In genomic region chr1:184461321-184461720, GRCh38 we compare ENCODE assay signal across 18 cellular contexts.
A peak's percentile ranks its signal among the peaks of the same experiment; 100 is the strongest.
DNase-seq lines count a peak whose midpoint lies in the region; ATAC-seq and TF ChIP-seq lines count a peak whose summit lies in the region.
"Had no signal": no experiment of that assay in that cellular context is flagged by ENCODE, and none has a peak within 500 bp of the region (broad histone marks: within the 10 kb centered on the region; RNA-seq: fewer than 3 reads in every experiment).

No MANE protein-coding gene starts in this region.

- no peak overlapping the region for H2BK5ac ChIP-seq in IMR-90 (ENCODE audit: low read depth, low read length, poor library complexity, severe bottlenecking)
- no peak overlapping the region for H2BK5ac ChIP-seq in mesenchymal stem cell (ENCODE audit: low read depth, low read length, poor library complexity, severe bottlenecking)

- peaks cover 2% of the 10 kb centered on the region for H3K9me3 Mint-ChIP-seq in Calu3 (ENCODE audit: low read depth, unreplicated experiment)
- H3K9me3 Mint-ChIP-seq: CD4-positive, CD25-positive, alpha-beta regulatory T cell had no signal

- no peaks in the 10 kb centered on the region for H3K36me3 Mint-ChIP-seq in Calu3 (ENCODE audit: insufficient read depth, unreplicated experiment)
- H3K36me3 Mint-ChIP-seq: CD4-positive, CD25-positive, alpha-beta regulatory T cell had no signal

- H3K27ac ChIP-seq in IMR-90 (ENCODE audit: insufficient read depth, low read length) (no peak overlapping the region), mesenchymal stem cell (ENCODE audit: low read length, poor library complexity, severe bottlenecking) (no peak overlapping the region)
- H3K27ac ChIP-seq: GM23248, RWPE1 had no signal

- H2AFZ ChIP-seq in IMR-90 (replicated peaks; ENCODE audit: low read length, poor library complexity) (no peak overlapping the region), mesenchymal stem cell (ENCODE audit: low read depth, low read length) (no peak overlapping the region)
- H2AFZ ChIP-seq: GM23248 had no signal

- H3K27ac Mint-ChIP-seq in Calu3 (ENCODE audit: unreplicated experiment), result no peak overlapping the region
- H3K27ac Mint-ChIP-seq: CD4-positive, CD25-positive, alpha-beta regulatory T cell had no signal

- no peak for TF ChIP-seq POLR2A in IMR-90 (IDR thresholded peaks at IDR 0.05; ENCODE audit: low read depth, low read length)

- no peak overlapping the region for H3K4me3 Mint-ChIP-seq in Calu3 (ENCODE audit: low read depth, unreplicated experiment)
- H3K4me3 Mint-ChIP-seq: CD4-positive, CD25-positive, alpha-beta regulatory T cell had no signal

- peaks cover 7% of the 10 kb centered on the region for H3K4me1 Mint-ChIP-seq in Calu3 (ENCODE audit: low read depth, unreplicated experiment)
- H3K4me1 Mint-ChIP-seq: CD4-positive, CD25-positive, alpha-beta regulatory T cell had no signal

- no peaks in the 10 kb centered on the region for H3K36me3 ChIP-seq in IMR-90 (ENCODE audit: control insufficient read depth, insufficient read depth, low read length)
- H3K36me3 ChIP-seq in mesenchymal stem cell (ENCODE audit: control insufficient read depth in 1 of 2, insufficient read depth in 2 of 2, low read depth in 1 of 2, low read length in 2 of 2), result no peaks in the 10 kb centered on the region
- H3K36me3 ChIP-seq: MG63 had no signal

- no peaks in the 10 kb centered on the region for H3K27me3 Mint-ChIP-seq in Calu3 (ENCODE audit: unreplicated experiment)

- no peaks in the 10 kb centered on the region for H4K20me1 ChIP-seq in IMR-90 (ENCODE audit: insufficient read depth, low read length)

- dilution Hi-C loops in IMR-90 (cut with HindIII; ENCODE audit: low sequenced_read_pairs, unreplicated experiment), result no loop called here

- H3K4me3 ChIP-seq in IMR-90 (ENCODE audit: insufficient read depth, low read depth, low read length) (no peak overlapping the region), mesenchymal stem cell (ENCODE audit: insufficient read depth in 1 of 2, low read depth in 1 of 2, low read length in 2 of 2) (no peak overlapping the region)
- H3K4me3 ChIP-seq: GM23248, MG63 had no signal

- no peak for TF ChIP-seq RAD21 in IMR-90 (IDR thresholded peaks at IDR 0.05; ENCODE audit: low read length)

- no peak overlapping the region for H3K56ac ChIP-seq in IMR-90 (ENCODE audit: extremely low read depth, insufficient read depth, low read length)

- H3K4me2 ChIP-seq in IMR-90 (ENCODE audit: low read depth, low read length) (no peak overlapping the region), mesenchymal stem cell (ENCODE audit: low read length, poor library complexity, severe bottlenecking) (no peak overlapping the region)

- DNase-seq in ELF-1 (ENCODE audit: low read depth, low spot score), result peak; percentile 24
- peak; percentile 51 for DNase-seq in IMR-90
- peak; percentile 71 for DNase-seq in mesenchymal stem cell
- DNase-seq in stimulated activated CD4-positive, alpha-beta T cell treated with anti-CD3 and anti-CD28 coated beads, Interleukin-2, amount 100 ng/mL, for 48 hours, result no peak
- DNase-seq in mucosa of gallbladder (ENCODE audit: low spot score), result no peak
- DNase-seq in Calu3, result no peak
- DNase-seq: CD4-positive, CD25-positive, alpha-beta regulatory T cell; DMS 273 treated with DMSO at 0.1 percent for 48 hours; DMS79 treated with DMSO at 0.1 percent for 48 hours; GM23248; MG63; NCI-H1048; NCI-H1417 treated with DMSO at 0.1 percent for 48 hours; NCI-H187; SHP77 treated with DMSO at 0.1 percent for 48 hours had no signal

- no peak overlapping the region for H2AK5ac ChIP-seq in IMR-90 (ENCODE audit: low read depth, low read length)
- no peak overlapping the region for H2AK5ac ChIP-seq in mesenchymal stem cell (ENCODE audit: low read length, severe bottlenecking)

- H3K27me3 ChIP-seq in IMR-90 (ENCODE audit: control insufficient read depth, insufficient read depth, low read length) (no peaks in the 10 kb centered on the region), mesenchymal stem cell (ENCODE audit: control insufficient read depth in 1 of 2, insufficient read depth in 1 of 2, low read length in 2 of 2) (no peaks in the 10 kb centered on the region)
- H3K27me3 ChIP-seq: MG63 had no signal

- H3K18ac ChIP-seq in IMR-90 (ENCODE audit: low read depth, low read length) (no peak overlapping the region), mesenchymal stem cell (ENCODE audit: low read depth in 1 of 2, low read length in 2 of 2) (peak overlapping the region; percentile 58 to 72)

- H3K9me3 ChIP-seq in IMR-90 (ENCODE audit: control insufficient read depth, insufficient read depth, low read length) (no peaks in the 10 kb centered on the region), mesenchymal stem cell (ENCODE audit: control insufficient read depth, low read length) (no peaks in the 10 kb centered on the region)
- H3K9me3 ChIP-seq: MG63 had no signal

- H4K5ac ChIP-seq in IMR-90 (ENCODE audit: low read depth, low read length), result no peak overlapping the region

- no peak overlapping the region for H3K9ac ChIP-seq in IMR-90 (ENCODE audit: low read depth, low read length)
- no peak overlapping the region for H3K9ac ChIP-seq in mesenchymal stem cell (ENCODE audit: low read length)
- H3K9ac ChIP-seq: GM23248 had no signal

- H2BK20ac ChIP-seq in IMR-90 (ENCODE audit: low read depth, low read length), result no peak overlapping the region

- TF ChIP-seq CTCF in IMR-90 (conservative IDR thresholded peaks at IDR 0.05; ENCODE audit: low read depth, low read length) (no peak), Calu3 (IDR thresholded peaks at IDR 0.05; ENCODE audit: unreplicated experiment) (no peak)

- H2BK15ac ChIP-seq in IMR-90 (ENCODE audit: low read depth, low read length) (no peak overlapping the region), mesenchymal stem cell (ENCODE audit: low read depth, poor library complexity, severe bottlenecking) (no peak overlapping the region)

- no peak overlapping the region for H4K91ac ChIP-seq in IMR-90 (ENCODE audit: insufficient read depth, low read depth, low read length)
- H4K91ac ChIP-seq in mesenchymal stem cell (ENCODE audit: low read length), result no peak overlapping the region

- 89% methylated on average over 3 of the region's 5 CpGs; no CpG with 5 or more reads in 1 of the 2 experiments for WGBS in IMR-90 (ENCODE audit: extremely low coverage in 2 of 2, insufficient read length in 1 of 2), 2 experiments
- WGBS in mesenchymal stem cell, result 47% methylated on average over 5 of the region's 5 CpGs

- H3K23ac ChIP-seq in IMR-90 (ENCODE audit: low read depth, low read length), result no peak overlapping the region
- no peak overlapping the region for H3K23ac ChIP-seq in mesenchymal stem cell (ENCODE audit: low read length in 2 of 2)

- POLR2A ChIA-PET in IMR-90 (lab: Charles Lee; ENCODE audit: unreplicated experiment), result no interaction called here

- BruUV-seq in IMR-90 (replicated peaks; lab: Mats Ljungman, UMichigan) (no TSS peak), Calu3 (replicated peaks; lab: Mats Ljungman, UMichigan) (no TSS peak)

- no peaks in the 10 kb centered on the region; the same call in 1 of the 2 replicates for H3K9me1 ChIP-seq in IMR-90 (ENCODE audit: insufficient read depth, low read length)

- in situ Hi-C loops in IMR-90 (cut with MboI; ENCODE audit: low sequenced_read_pairs), result no loop called here

- ATAC-seq in IMR-90 (ENCODE audit: low read depth) (peak; percentile 37; the same call in 1 of the 2 replicates), SK-N-SH treated with all-trans-retinoic acid at 6 μM for 48 hours (no peak; the same call in 1 of the 3 replicates)
- ATAC-seq: HCT116 had no signal

- no peak overlapping the region for H2BK120ac ChIP-seq in IMR-90 (ENCODE audit: low read depth, low read length)
- H2BK120ac ChIP-seq in mesenchymal stem cell (ENCODE audit: low read depth, low read length), result no peak overlapping the region

- H3K14ac ChIP-seq in IMR-90 (replicated peaks; ENCODE audit: low read depth, low read length) (no peak overlapping the region), mesenchymal stem cell (ENCODE audit: low read length in 2 of 2) (no peak overlapping the region)

- H2BK12ac ChIP-seq in mesenchymal stem cell (ENCODE audit: low read length in 2 of 2), result no peak overlapping the region

- H3K4ac ChIP-seq in IMR-90 (ENCODE audit: low read depth, low read length) (no peak overlapping the region), mesenchymal stem cell (ENCODE audit: low read depth in 1 of 2, low read length in 2 of 2) (no peak overlapping the region)

- H3K79me1 ChIP-seq in IMR-90 (ENCODE audit: low read depth in 1 of 2, low read length in 2 of 2) (peaks cover 3 to 10% of the 10 kb centered on the region in 2 experiments; a peak in 1 of 4 replicates), mesenchymal stem cell (replicated peaks; ENCODE audit: low read length, poor library complexity, severe bottlenecking) (peaks cover 9% of the 10 kb centered on the region)

- CTCF ChIA-PET in IMR-90 (lab: Yijun Ruan, JAX), result no interaction called here
- CTCF ChIA-PET in Calu3 (lab: Charles Lee), result no interaction called here

- H3K4me1 ChIP-seq in IMR-90 (ENCODE audit: control insufficient read depth, insufficient read depth, low read length) (peaks cover 6% of the 10 kb centered on the region), mesenchymal stem cell (ENCODE audit: control insufficient read depth, insufficient read depth, low read depth, low read length) (no peaks in the 10 kb centered on the region)

- intact Hi-C loops in IMR-90 (cut with micrococcal nuclease), result no loop called here
- intact Hi-C loops in Calu3 (cut with micrococcal nuclease; ENCODE audit: unreplicated experiment), result no loop called here

- H2AK9ac ChIP-seq in IMR-90 (replicated peaks; ENCODE audit: low read depth, low read length, poor library complexity), result no peak overlapping the region

- H4K8ac ChIP-seq in IMR-90 (ENCODE audit: low read depth in 2 of 2, low read length in 2 of 2) (no peak overlapping the region), mesenchymal stem cell (ENCODE audit: low read length) (no peak overlapping the region)

TF ChIP-seq in IMR-90, 13 proteins besides CTCF, POLR2A, EP300 and RAD21:
- TF ChIP-seq CHD1 (IDR thresholded peaks at IDR 0.05; ENCODE audit: low read depth, low read length), result no peak
- TF ChIP-seq MXI1 (IDR thresholded peaks at IDR 0.05; ENCODE audit: borderline replicate concordance, low read depth, low read length), result no peak

TF ChIP-seq in SK-N-SH treated with all-trans-retinoic acid at 6 μM for 48 hours, 23 proteins besides CTCF, POLR2A, EP300 and RAD21 (continues in another document):
- TF ChIP-seq RARB (CRISPR knock-in tag; IDR thresholded peaks at IDR 0.05), result no peak

Comparison
In these comparisons a context has a peak if more than half of its experiments do, and no peak if none do; other contexts are left out.
1. DNase-seq: peak in ELF-1 (single experiment), IMR-90 (single experiment) and mesenchymal stem cell (single experiment); none in stimulated activated CD4-positive, alpha-beta T cell treated with anti-CD3 and anti-CD28 coated beads, Interleukin-2, amount 100 ng/mL, for 48 hours (0 of 2), mucosa of gallbladder (single experiment) and Calu3 (single experiment).